11 cellular contexts compared by ENCODE assay signal in genomic region chr9:127566351-127567001, GRCh38. TPM values are rescaled to one million over a fixed set of nuclear protein-coding genes. Genes with fewer than 3 reads are reported as not detected.
A peak's percentile ranks its signal among the peaks of the same experiment; 100 is the strongest.
DNase-seq lines count a peak whose midpoint lies in the region; ATAC-seq and TF ChIP-seq lines count a peak whose summit lies in the region.
"Had no signal": no experiment of that assay in that cellular context is flagged by ENCODE, and none has a peak within 500 bp of the region (broad histone marks: within the 10 kb centered on the region; RNA-seq: fewer than 3 reads in every experiment).

No MANE protein-coding gene starts in this region.

- H3K27me3 ChIP-seq in ACC112 (ENCODE audit: insufficient read depth, low read length): no peaks in the 10 kb centered on the region
- no peaks in the 10 kb centered on the region for H3K27me3 ChIP-seq in MG63

- peaks cover 2% of the 10 kb centered on the region for H3K27me3 Mint-ChIP-seq in nephron progenitor cell (ENCODE audit: low read depth, poor library complexity)

- H3K36me3 ChIP-seq in ACC112 (ENCODE audit: insufficient read depth, low read length) (peaks cover 12% of the 10 kb centered on the region; the same call in 1 of the 2 replicates), MG63 (peaks cover 40% of the 10 kb centered on the region)

- H3K4me3 Mint-ChIP-seq in nephron progenitor cell: peak overlapping the region; percentile 83

- no peak overlapping the region for H2AFZ ChIP-seq in ACC112 (ENCODE audit: low read length, unreplicated experiment)

- H3K27ac Mint-ChIP-seq in nephron progenitor cell: no peak overlapping the region

- H3K9me3 Mint-ChIP-seq in nephron progenitor cell: no peaks in the 10 kb centered on the region

- H3K27ac ChIP-seq in ACC112 (ENCODE audit: low read depth, low read length) (peak overlapping the region; percentile 60), epithelial cell of prostate (peak overlapping the region; percentile 98)

- DNase-seq in MG63 (no peak), epithelial cell of prostate (ENCODE audit: low read depth, low spot score) (no peak), nephron progenitor cell (no peak), superior temporal gyrus (ENCODE audit: extremely low spot score) (no peak), mesenteric fat pad (ENCODE audit: low spot score) (no peak)
- no peak for DNase-seq in stimulated activated CD4-positive, alpha-beta T cell treated with anti-CD3 and anti-CD28 coated beads, Interleukin-2, amount 100 ng/mL, for 48 hours
- DNase-seq: GDM1, GOT3, NCI-H2171 had no signal

- H3K4me1 Mint-ChIP-seq in nephron progenitor cell: peaks cover 59% of the 10 kb centered on the region

- H3K36me3 Mint-ChIP-seq in nephron progenitor cell (ENCODE audit: low read depth): peaks cover 5% of the 10 kb centered on the region

- peaks cover 69% of the 10 kb centered on the region for H3K79me2 ChIP-seq in ACC112 (ENCODE audit: control insufficient read depth, insufficient read depth, low read length, unreplicated experiment)

- H3K4me3 ChIP-seq in ACC112 (ENCODE audit: low read depth, low read length) (peak overlapping the region; percentile 96), MG63 (peak overlapping the region; percentile 72)

- H3K4me1 ChIP-seq in ACC112 (ENCODE audit: control insufficient read depth, insufficient read depth, low read length, unreplicated experiment): peaks cover 67% of the 10 kb centered on the region

- H3K9me3 ChIP-seq in MG63: no peaks in the 10 kb centered on the region

- TF ChIP-seq CTCF in nephron progenitor cell (IDR thresholded peaks at IDR 0.05): no peak

- no peak for ATAC-seq in HG02973 (IDR thresholded peaks at IDR 0.05; ENCODE audit: unreplicated experiment)

RNA-seq across cellular contexts. Expression of gene STXBP1, which starts 45.6 kb away (rescaled TPM):
- total RNA-seq in MG63 (2014; rRNA removed; shearing (Covaris generic); ENCODE audit: low replicate concordance): 0.36 and 87.7 TPM in 2 replicates
- total RNA-seq in mesenteric fat pad: 77.0 TPM
